8 cellular contexts compared by ENCODE assay signal in genomic region chr17:40317880-40318834, GRCh38. TPM values are rescaled to one million over a fixed set of nuclear protein-coding genes. Genes with fewer than 3 reads are reported as not detected.
DNase-seq lines count a peak whose midpoint lies in the region; ATAC-seq and TF ChIP-seq lines count a peak whose summit lies in the region.

No MANE protein-coding gene starts in this region.

- H3K9ac ChIP-seq in endocrine pancreas (ENCODE audit: control insufficient read depth, insufficient read depth, low read length) = peak overlapping the region; percentile 65

- H3K27ac Mint-ChIP-seq in CD8-positive, alpha-beta T cell = peak overlapping the region; percentile 99
- H3K27ac Mint-ChIP-seq in activated CD8-positive, alpha-beta memory T cell treated with anti-CD3 and anti-CD28 coated beads, Interleukin-2, amount 10 ng/mL, durations not matched to agents 7 days and 5 days = peak overlapping the region; percentile 88

- peaks cover 13% of the 10 kb centered on the region for H3K36me3 Mint-ChIP-seq in CD8-positive, alpha-beta T cell
- H3K36me3 Mint-ChIP-seq in activated CD8-positive, alpha-beta memory T cell treated with anti-CD3 and anti-CD28 coated beads, Interleukin-2, amount 10 ng/mL, durations not matched to agents 7 days and 5 days = peaks cover 3% of the 10 kb centered on the region

- DNase-seq in CD8-positive, alpha-beta T cell = peak; percentile 88 to 92 (median 89)
- DNase-seq in HT1080 (ENCODE audit: low read depth) = peak; percentile 96
- DNase-seq in NOMO-1 treated with DMSO at 0.1 percent for 48 hours (lab: John Stamatoyannopoulos, UW; ENCODE audit: unreplicated experiment) = peak; percentile 95
- DNase-seq in activated CD8-positive, alpha-beta memory T cell treated with anti-CD3 and anti-CD28 coated beads, Interleukin-2, amount 10 ng/mL, durations not matched to agents 7 days and 5 days = peak; percentile 95
- DNase-seq in mesenteric fat pad (ENCODE audit: low spot score) = peak; percentile 96
- peak; percentile 75 for DNase-seq in stimulated activated CD8-positive, alpha-beta memory T cell treated with anti-CD3 and anti-CD28 coated beads, Interleukin-15, amount 100 ng/mL, for 1 hour (ENCODE audit: low read depth)

- H3K27me3 ChIP-seq in CD8-positive, alpha-beta T cell (ENCODE audit: insufficient read depth, low read length) = no peaks in the 10 kb centered on the region
- H3K27me3 ChIP-seq in endocrine pancreas (ENCODE audit: control insufficient read depth, insufficient read depth, low read length) = no peaks in the 10 kb centered on the region

- H3K27ac ChIP-seq in CD8-positive, alpha-beta T cell (ENCODE audit: low read depth, low read length) = peak overlapping the region; percentile 94

- intact Hi-C loops in CD8-positive, alpha-beta T cell (cut with DNase I, micrococcal nuclease) = loop anchor here (1.0 to 10.0 kb wide), 5 partner anchors 8 to 543 kb away; no protein-coding TSS in a partner anchor

- peak overlapping the region; percentile 91 for H3K4me3 ChIP-seq in CD8-positive, alpha-beta T cell (ENCODE audit: low read depth, low read length)
- H3K4me3 ChIP-seq in endocrine pancreas (ENCODE audit: control insufficient read depth, insufficient read depth, low read length) = peak overlapping the region; percentile 43

- H3K4me1 ChIP-seq in CD8-positive, alpha-beta T cell (ENCODE audit: insufficient read depth, low read length) = peaks cover 72% of the 10 kb centered on the region
- H3K4me1 ChIP-seq in endocrine pancreas (ENCODE audit: control insufficient read depth, insufficient read depth, low read length) = no peaks in the 10 kb centered on the region

- H3K4me1 Mint-ChIP-seq in CD8-positive, alpha-beta T cell (ENCODE audit: low read depth) = peaks cover 87% of the 10 kb centered on the region
- H3K4me1 Mint-ChIP-seq in activated CD8-positive, alpha-beta memory T cell treated with anti-CD3 and anti-CD28 coated beads, Interleukin-2, amount 10 ng/mL, durations not matched to agents 7 days and 5 days = peaks cover 82% of the 10 kb centered on the region

- peak overlapping the region; percentile 91 for H3K4me3 Mint-ChIP-seq in CD8-positive, alpha-beta T cell
- H3K4me3 Mint-ChIP-seq in activated CD8-positive, alpha-beta memory T cell treated with anti-CD3 and anti-CD28 coated beads, Interleukin-2, amount 10 ng/mL, durations not matched to agents 7 days and 5 days = peak overlapping the region; percentile 94

- no peaks in the 10 kb centered on the region for H3K9me3 Mint-ChIP-seq in CD8-positive, alpha-beta T cell
- H3K9me3 Mint-ChIP-seq in activated CD8-positive, alpha-beta memory T cell treated with anti-CD3 and anti-CD28 coated beads, Interleukin-2, amount 10 ng/mL, durations not matched to agents 7 days and 5 days (ENCODE audit: low read depth) = no peaks in the 10 kb centered on the region

- no peak for TF ChIP-seq CTCF in CD8-positive, alpha-beta T cell (IDR thresholded peaks at IDR 0.05)

- CTCF ChIA-PET in CD8-positive, alpha-beta T cell (lab: Charles Lee) = interaction anchor here (0.5 to 34.6 kb wide), 9 partner anchors 10 to 891 kb away, joined by 3 to 1103 read pairs (median 4); partner anchors contain the start of genes GJD3 and RARA
- CTCF ChIA-PET in activated CD8-positive, alpha-beta memory T cell treated with anti-CD3 and anti-CD28 coated beads, Interleukin-2, amount 10 ng/mL, durations not matched to agents 7 days and 5 days (lab: Charles Lee) = interaction anchor here (0.7 to 31.0 kb wide), 20 partner anchors 9 to 1330 kb away, joined by 3 to 433 read pairs (median 7); partner anchors contain the start of gene RARA

- no peaks in the 10 kb centered on the region for H3K9me3 ChIP-seq in CD8-positive, alpha-beta T cell (ENCODE audit: low read length)
- H3K9me3 ChIP-seq in endocrine pancreas (ENCODE audit: control insufficient read depth, low read length) = no peaks in the 10 kb centered on the region

- peak; percentile 61 for ATAC-seq in CD8-positive, alpha-beta T cell
- peak; percentile 59 for ATAC-seq in GM19467 (IDR thresholded peaks at IDR 0.05; ENCODE audit: unreplicated experiment)
- ATAC-seq in activated CD8-positive, alpha-beta memory T cell treated with anti-CD3 and anti-CD28 coated beads, Interleukin-2, amount 10 ng/mL, durations not matched to agents 7 days and 5 days = peak; percentile 77

- H3K36me3 ChIP-seq in CD8-positive, alpha-beta T cell (ENCODE audit: insufficient read depth, low read length) = no peaks in the 10 kb centered on the region
- no peaks in the 10 kb centered on the region for H3K36me3 ChIP-seq in endocrine pancreas (ENCODE audit: control insufficient read depth, insufficient read depth, low read length)

- H3K27me3 Mint-ChIP-seq in CD8-positive, alpha-beta T cell (ENCODE audit: low read depth) = no peaks in the 10 kb centered on the region
- H3K27me3 Mint-ChIP-seq in activated CD8-positive, alpha-beta memory T cell treated with anti-CD3 and anti-CD28 coated beads, Interleukin-2, amount 10 ng/mL, durations not matched to agents 7 days and 5 days = no peaks in the 10 kb centered on the region

- POLR2A ChIA-PET in CD8-positive, alpha-beta T cell (lab: Charles Lee) = interaction anchor here (0.7 to 6.1 kb wide), 10 partner anchors 8 to 130 kb away, joined by 3 to 51 read pairs (median 4); partner anchors contain the start of gene RARA

RNA-seq across cellular contexts. Expression of gene RARA, which starts 9.2 kb away (rescaled TPM):
- total RNA-seq in CD8-positive, alpha-beta T cell = 100 to 1,000 TPM; 133 TPM
- 24.1 and 34.4 TPM in 2 replicates for total RNA-seq in HT1080 (2014; rRNA removed; shearing (Covaris generic))
- 32.7 and 36.2 TPM in 2 replicates for polyA plus RNA-seq in HT1080 (2015; cell fraction: cytosol; rRNA removed)
- 19.0 and 24.4 TPM in 2 replicates for polyA plus RNA-seq in HT1080 (2015; cell fraction: nucleus; rRNA removed)
- 10 to 100 TPM; 29.9 to 39.5 TPM for total RNA-seq in activated CD8-positive, alpha-beta memory T cell treated with anti-CD3 and anti-CD28 coated beads, Interleukin-2, amount 10 ng/mL, durations not matched to agents 7 days and 5 days
- 70.3 TPM for total RNA-seq in mesenteric fat pad

RNA-seq across cellular contexts. Expression of gene CDC6, which starts 30.5 kb away (rescaled TPM):
- total RNA-seq in CD8-positive, alpha-beta T cell = 1 to 10 TPM; 2.0 to 2.9 TPM
- 57.6 and 64.7 TPM in 2 replicates for total RNA-seq in HT1080 (2014; rRNA removed; shearing (Covaris generic))
- 31.1 and 31.3 TPM in 2 replicates for polyA plus RNA-seq in HT1080 (2015; cell fraction: cytosol; rRNA removed)
- 50.5 and 62.2 TPM in 2 replicates for polyA plus RNA-seq in HT1080 (2015; cell fraction: nucleus; rRNA removed)
- 100 to 1,000 TPM; 109 to 111 TPM for total RNA-seq in activated CD8-positive, alpha-beta memory T cell treated with anti-CD3 and anti-CD28 coated beads, Interleukin-2, amount 10 ng/mL, durations not matched to agents 7 days and 5 days
- 2.4 TPM for total RNA-seq in mesenteric fat pad

RNA-seq across cellular contexts. Expression of gene GJD3, which starts 46.4 kb away (rescaled TPM):
- not detected for total RNA-seq in CD8-positive, alpha-beta T cell
- total RNA-seq in HT1080 (2014; rRNA removed; shearing (Covaris generic)) = not detected in 2 replicates
- polyA plus RNA-seq in HT1080 (2015; cell fraction: cytosol; rRNA removed) = not detected in 2 replicates
- not detected in 2 replicates for polyA plus RNA-seq in HT1080 (2015; cell fraction: nucleus; rRNA removed)
- total RNA-seq in activated CD8-positive, alpha-beta memory T cell treated with anti-CD3 and anti-CD28 coated beads, Interleukin-2, amount 10 ng/mL, durations not matched to agents 7 days and 5 days = not detected
- 0.77 TPM for total RNA-seq in mesenteric fat pad

Comparison
In these comparisons a context has a peak if more than half of its experiments do, and no peak if none do; other contexts are left out.
1. Peak in every context shown above with its lines: DNase-seq, ATAC-seq, H3K4me3 ChIP-seq and H3K27ac ChIP-seq.
2. RNA of gene CDC6, which starts 30.5 kb away (total RNA-seq): 109 to 111 TPM in activated CD8-positive, alpha-beta memory T cell treated with anti-CD3 and anti-CD28 coated beads, Interleukin-2, amount 10 ng/mL, durations not matched to agents 7 days and 5 days and 57.6 to 64.7 TPM in HT1080; 2.0 to 2.9 TPM in CD8-positive, alpha-beta T cell and 2.4 TPM in mesenteric fat pad (single experiment); every median in the first group is over 10 times any median in the second.